Comparison of ENCODE assay signal across 19 cellular contexts in the genomic region with DNA sequence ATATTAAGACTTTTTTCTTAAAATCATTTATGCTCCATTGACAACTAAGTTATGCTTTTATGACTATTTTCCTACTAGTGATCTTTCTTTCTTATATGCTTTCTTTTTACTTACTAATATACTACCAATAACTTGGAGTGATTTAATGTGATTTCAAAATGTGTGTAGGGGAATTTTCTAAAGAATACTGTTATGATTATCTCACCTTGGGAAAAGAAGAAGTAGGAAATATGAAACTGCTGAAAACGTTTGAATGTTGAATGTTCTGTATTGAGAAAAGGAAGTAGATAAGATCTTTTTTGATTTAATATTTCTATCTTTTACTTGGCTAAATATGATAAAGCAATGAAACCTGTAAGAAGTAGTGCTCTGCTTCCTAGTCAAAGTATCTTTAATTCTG.
"Had no signal": no experiment of that assay in that cellular context is flagged by ENCODE, and none has a peak within 500 bp of the region (broad histone marks: within the 10 kb centered on the region; RNA-seq: fewer than 3 reads in every experiment).

No MANE protein-coding gene starts in this region.

- H3K4me1 Mint-ChIP-seq: nephron progenitor cell had no signal

- H3K4me3 Mint-ChIP-seq: activated CD8-positive, alpha-beta T cell treated with anti-CD3 and anti-CD28 coated beads, Interleukin-2, amount 10 ng/mL, durations not matched to agents 7 days and 5 days; activated naive CD8-positive, alpha-beta T cell treated with anti-CD3 and anti-CD28 coated beads, Interleukin-2, amount 10 ng/mL, durations not matched to agents 7 days and 5 days; brain; central memory CD8-positive, alpha-beta T cell; effector memory CD8-positive, alpha-beta T cell; nephron progenitor cell; T-helper 1 cell treated with Interleukin-12 subunit alpha and Interleukin-12 subunit beta and Interleukin-4 antibody, amounts not matched to agents 30 μg/mL and 1 μg/mL, for 36 hours had no signal

- H3K27me3 Mint-ChIP-seq: central memory CD8-positive, alpha-beta T cell; effector memory CD8-positive, alpha-beta T cell had no signal

- H3K9me3 Mint-ChIP-seq: activated naive CD8-positive, alpha-beta T cell treated with anti-CD3 and anti-CD28 coated beads, Interleukin-2, amount 10 ng/mL, durations not matched to agents 7 days and 5 days; brain; central memory CD8-positive, alpha-beta T cell; effector memory CD8-positive, alpha-beta T cell; nephron progenitor cell; T-helper 1 cell treated with Interleukin-12 subunit alpha and Interleukin-12 subunit beta and Interleukin-4 antibody, amounts not matched to agents 30 μg/mL and 1 μg/mL, for 36 hours had no signal

- H3K27ac Mint-ChIP-seq: activated CD8-positive, alpha-beta T cell treated with anti-CD3 and anti-CD28 coated beads, Interleukin-2, amount 10 ng/mL, durations not matched to agents 7 days and 5 days; activated naive CD8-positive, alpha-beta T cell treated with anti-CD3 and anti-CD28 coated beads, Interleukin-2, amount 10 ng/mL, durations not matched to agents 7 days and 5 days; brain; nephron progenitor cell; T-helper 1 cell treated with Interleukin-12 subunit alpha and Interleukin-12 subunit beta and Interleukin-4 antibody, amounts not matched to agents 30 μg/mL and 1 μg/mL, for 36 hours had no signal

- ATAC-seq: activated CD8-positive, alpha-beta T cell treated with anti-CD3 and anti-CD28 coated beads, Interleukin-2, amount 10 ng/mL, durations not matched to agents 7 days and 5 days; effector memory CD8-positive, alpha-beta T cell; foreskin keratinocyte; stimulated activated naive CD8-positive, alpha-beta T cell treated with anti-CD3 and anti-CD28 coated beads, Interleukin-15, Interleukin-2, amounts not matched to agents 100 U/mL and 50 U/mL, for 24 hours had no signal

- H3K36me3 Mint-ChIP-seq: activated naive CD8-positive, alpha-beta T cell treated with anti-CD3 and anti-CD28 coated beads, Interleukin-2, amount 10 ng/mL, durations not matched to agents 7 days and 5 days; brain had no signal

- DNase-seq: activated CD4-positive, alpha-beta T cell treated with anti-CD3 and anti-CD28 coated beads for 48 hours; activated CD8-positive, alpha-beta memory T cell treated with anti-CD3 and anti-CD28 coated beads, Interleukin-2, amount 50 U/mL, for 4 hours; activated CD8-positive, alpha-beta T cell treated with anti-CD3 and anti-CD28 coated beads, Interleukin-2, amount 10 ng/mL, durations not matched to agents 7 days and 5 days; activated gamma-delta T cell treated with Interleukin-2 at 50 U/mL for 16 hours; activated naive CD8-positive, alpha-beta T cell treated with anti-CD3 and anti-CD28 coated beads, Interleukin-2, amount 10 ng/mL, durations not matched to agents 7 days and 5 days; activated T-cell treated with anti-CD3 and anti-CD28 coated beads, Interleukin-2, amount 50 U/mL, for 48 hours; cortex of kidney; effector memory CD8-positive, alpha-beta T cell; foreskin keratinocyte; glutamatergic neuron; nephron progenitor cell; occipital lobe; stimulated activated CD4-positive, alpha-beta T cell treated with anti-CD3 and anti-CD28 coated beads, Interleukin-2, amount 100 ng/mL, for 48 hours; stimulated activated naive CD8-positive, alpha-beta T cell treated with anti-CD3 and anti-CD28 coated beads, Interleukin-15, Interleukin-2, amounts not matched to agents 100 U/mL and 50 U/mL, for 24 hours; upper lobe of left lung; WERI-Rb-1 had no signal
